Comparison of ENCODE assay signal across 8 cellular contexts in genomic region chr7:116671681-116672595, GRCh38. TPM values are rescaled to one million over a fixed set of nuclear protein-coding genes. Genes with fewer than 3 reads are reported as not detected.
DNase-seq lines count a peak whose midpoint lies in the region; ATAC-seq and TF ChIP-seq lines count a peak whose summit lies in the region.

TSS of gene MET (plus strand) at chr7:116672196. CDS start at chr7:116699085, 26,889 bp downstream.

- POLR2A ChIA-PET in naive thymus-derived CD8-positive, alpha-beta T cell (lab: Charles Lee) = no interaction called here

- DNase-seq in AG20443 (ENCODE audit: low spot score) (peak; percentile 94), NCI-H2196 treated with DMSO at 0.1 percent for 48 hours (lab: John Stamatoyannopoulos, UW; ENCODE audit: unreplicated experiment) (peak; percentile 79), fibroblast of the aortic adventitia (ENCODE audit: low read depth) (peak; percentile 77), testis (peak; percentile 60)
- no peak for DNase-seq in activated T-cell treated with anti-CD3 and anti-CD28 coated beads, Interleukin-2, amount 50 U/mL, for 4 hours
- DNase-seq in naive thymus-derived CD8-positive, alpha-beta T cell = peak in 1 of 10 donors; percentile 2

- peak; percentile 77 for TF ChIP-seq CTCF in fibroblast of the aortic adventitia (IDR thresholded peaks at IDR 0.05; ENCODE audit: insufficient read depth, low read length)
- peak in 1 of 3 experiments; percentile 34 for TF ChIP-seq CTCF in testis (IDR thresholded peaks at IDR 0.05)

- H3K9me3 Mint-ChIP-seq in activated T-cell treated with anti-CD3 and anti-CD28 coated beads, Interleukin-2, amount 50 U/mL, for 4 hours = no peaks in the 10 kb centered on the region
- peaks cover 0 to 1% (median 0%) of the 10 kb centered on the region in 9 donors for H3K9me3 Mint-ChIP-seq in naive thymus-derived CD8-positive, alpha-beta T cell

- H3K36me3 Mint-ChIP-seq in activated T-cell treated with anti-CD3 and anti-CD28 coated beads, Interleukin-2, amount 50 U/mL, for 4 hours (ENCODE audit: insufficient read depth) = no peaks in the 10 kb centered on the region
- H3K36me3 Mint-ChIP-seq in naive thymus-derived CD8-positive, alpha-beta T cell = no peaks in the 10 kb centered on the region

- TF ChIP-seq POLR2A in testis (IDR thresholded peaks at IDR 0.05) = no peak

- H3K9me3 ChIP-seq in testis = no peaks in the 10 kb centered on the region

- 1 to 2% methylated on average over 22 to 30 of the region's 101 CpGs for WGBS in testis, 2 donors

- H3K4me3 Mint-ChIP-seq in activated T-cell treated with anti-CD3 and anti-CD28 coated beads, Interleukin-2, amount 50 U/mL, for 4 hours = peak within 1 kb of the TSS; percentile 67
- peak within 1 kb of the TSS in 9 of 10 donors; percentile 45 to 80 (median 69) for H3K4me3 Mint-ChIP-seq in naive thymus-derived CD8-positive, alpha-beta T cell

- H3K4me3 ChIP-seq in fibroblast of the aortic adventitia (ENCODE audit: low read depth, low read length) = peak within 1 kb of the TSS; percentile 84
- peak within 1 kb of the TSS; percentile 54 to 61 for H3K4me3 ChIP-seq in testis

- peaks cover 53% of the 10 kb centered on the region for H3K27me3 Mint-ChIP-seq in activated T-cell treated with anti-CD3 and anti-CD28 coated beads, Interleukin-2, amount 50 U/mL, for 4 hours (ENCODE audit: low read depth)
- peaks cover 22 to 70% (median 41%) of the 10 kb centered on the region in 5 donors for H3K27me3 Mint-ChIP-seq in naive thymus-derived CD8-positive, alpha-beta T cell

- no peaks in the 10 kb centered on the region for H3K36me3 ChIP-seq in testis (ENCODE audit: low read depth, missing control alignments)

- ATAC-seq in GM18868 (IDR thresholded peaks at IDR 0.05; ENCODE audit: unreplicated experiment) (peak; percentile 91), HG03064 (IDR thresholded peaks at IDR 0.05; ENCODE audit: low read depth, unreplicated experiment) (peak; percentile 84)
- peak; percentile 74 to 77 for ATAC-seq in activated T-cell treated with anti-CD3 and anti-CD28 coated beads, Interleukin-2, amount 50 U/mL, for 4 hours
- peak; percentile 16 to 33 for ATAC-seq in naive thymus-derived CD8-positive, alpha-beta T cell

- intact Hi-C loops in testis (cut with DNase I; ENCODE audit: low total_unique reads) = no loop called here

- no peaks in the 10 kb centered on the region for H3K27me3 ChIP-seq in testis

- H3K27ac Mint-ChIP-seq in naive thymus-derived CD8-positive, alpha-beta T cell = no peak within 1 kb of the TSS

- H3K4me1 ChIP-seq in testis = peaks cover 11% of the 10 kb centered on the region

- no peak within 1 kb of the TSS for H3K27ac ChIP-seq in testis

- H3K4me1 Mint-ChIP-seq in activated T-cell treated with anti-CD3 and anti-CD28 coated beads, Interleukin-2, amount 50 U/mL, for 4 hours (ENCODE audit: low read depth) = peaks cover 3% of the 10 kb centered on the region
- peaks cover 3 to 13% (median 10%) of the 10 kb centered on the region in 4 donors for H3K4me1 Mint-ChIP-seq in naive thymus-derived CD8-positive, alpha-beta T cell

RNA-seq across cellular contexts. Expression of gene MET, which starts in this region (rescaled TPM):
- 1 to 10 TPM in 2 of 3 donors, under 1 TPM in 1; 0.92 to 1.3 (median 1.1) TPM for total RNA-seq in activated T-cell treated with anti-CD3 and anti-CD28 coated beads, Interleukin-2, amount 50 U/mL, for 4 hours
- total RNA-seq in fibroblast of the aortic adventitia (ENCODE audit: low replicate concordance) (7.5 and 24.1 TPM in 2 replicates), testis (1 to 10 TPM; 2.0 to 3.2 TPM)
- not detected for total RNA-seq in naive thymus-derived CD8-positive, alpha-beta T cell
- not detected for polyA plus RNA-seq in naive thymus-derived CD8-positive, alpha-beta T cell
- polyA plus RNA-seq in testis (ENCODE audit: insufficient read depth, low read depth, low replicate concordance) = 3.9 TPM

Comparison
In these comparisons a context has a peak if more than half of its experiments do, and no peak if none do; other contexts are left out.
1. Peak in ATAC-seq in naive thymus-derived CD8-positive, alpha-beta T cell; RNA of the gene not detected or under 1 TPM.
2. ATAC-seq: peak in every context shown above with its lines; median percentile 91 in GM18868; 84 in HG03064; 76 in activated T-cell treated with anti-CD3 and anti-CD28 coated beads, Interleukin-2, amount 50 U/mL, for 4 hours; 24 in naive thymus-derived CD8-positive, alpha-beta T cell.